In genomic region chr2:156930423-156930822, GRCh38 we compare ENCODE assay signal across 8 cellular contexts.
"Had no signal": no experiment of that assay in that cellular context is flagged by ENCODE, and none has a peak within 500 bp of the region (broad histone marks: within the 10 kb centered on the region; RNA-seq: fewer than 3 reads in every experiment).

No MANE protein-coding gene starts in this region.

- H3K27ac Mint-ChIP-seq: H9, HFFc6 had no signal

- H3K36me3 ChIP-seq: HAP-1 had no signal

- H3K4me3 ChIP-seq: GM23248, HAP-1 had no signal

- H2AFZ ChIP-seq: GM23248 had no signal

- H3K27ac ChIP-seq: GM23248 had no signal

- DNase-seq: GM23248, GOT3, H7, H9, HCEC 1CT, HFFc6 had no signal

- H3K9ac ChIP-seq: GM23248 had no signal

- H3K4me3 Mint-ChIP-seq: H9, HFFc6 had no signal

- H3K9me3 ChIP-seq: HAP-1 had no signal

- ATAC-seq: HCT116 had no signal
